ENCODE assay signal across 1 cellular context in the genomic region with DNA sequence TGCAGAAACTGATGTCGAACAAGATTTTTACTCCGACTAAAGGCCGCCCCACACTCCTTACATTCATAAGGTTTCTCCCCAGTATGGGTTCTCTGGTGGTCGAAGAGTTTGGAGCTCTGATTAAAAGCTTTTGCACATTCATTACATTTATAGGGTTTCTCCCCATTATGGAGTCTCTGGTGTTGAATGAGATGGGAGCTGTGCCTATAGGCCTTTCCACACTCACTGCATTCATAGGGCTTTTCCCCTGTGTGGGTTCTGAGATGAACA. TPM values are rescaled to one million over a fixed set of nuclear protein-coding genes. Genes with fewer than 3 reads are reported as not detected.
"Had no signal": no experiment of that assay in that cellular context is flagged by ENCODE, and none has a peak within 500 bp of the region (broad histone marks: within the 10 kb centered on the region; RNA-seq: fewer than 3 reads in every experiment).

No MANE protein-coding gene starts in this region.

RNA-seq across cellular contexts. Expression of a gene that starts 55.2 kb away (rescaled TPM):
- total RNA-seq: ascending aorta had no signal
